Comparison of ENCODE assay signal across 20 cellular contexts in the genomic region with DNA sequence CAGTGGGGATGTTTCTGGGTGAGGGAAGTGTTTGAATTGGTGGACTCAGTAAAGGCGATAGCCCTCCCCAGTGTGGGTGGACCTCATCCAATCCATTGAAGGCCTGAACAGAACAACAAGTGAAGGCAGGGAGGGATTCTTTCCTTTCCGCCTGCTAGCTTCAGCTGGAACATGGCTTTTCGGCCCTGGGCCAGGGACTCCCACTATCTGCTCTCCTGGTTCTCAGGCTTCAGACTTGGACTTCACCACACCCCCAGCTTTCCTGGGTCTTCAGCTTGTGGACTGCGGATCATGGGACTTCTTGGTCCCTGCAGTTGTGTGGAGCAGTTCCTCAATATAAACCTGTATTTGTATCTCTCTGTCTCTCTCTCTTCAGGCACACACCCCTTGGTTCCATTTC.
A peak's percentile ranks its signal among the peaks of the same experiment; 100 is the strongest.
DNase-seq lines count a peak whose midpoint lies in the region; ATAC-seq and TF ChIP-seq lines count a peak whose summit lies in the region.
"Had no signal": no experiment of that assay in that cellular context is flagged by ENCODE, and none has a peak within 500 bp of the region (broad histone marks: within the 10 kb centered on the region; RNA-seq: fewer than 3 reads in every experiment).

No MANE protein-coding gene starts in this region.

- ATAC-seq in gastrocnemius medialis: no peak
- no peak for ATAC-seq in HG02623 (IDR thresholded peaks at IDR 0.05; ENCODE audit: unreplicated experiment)
- ATAC-seq: GM23338, HCT116, HepG2, Panc1 had no signal

- H3K27me3 Mint-ChIP-seq in dendritic cell treated with granulocyte-macrophage colony-stimulating factor and Interleukin-4, amounts not matched to agents 40 ng/mL and 50 ng/mL, for 4 days: no peaks in the 10 kb centered on the region
- H3K27me3 Mint-ChIP-seq in nephron progenitor cell (ENCODE audit: low read depth, poor library complexity): no peaks in the 10 kb centered on the region

- TF ChIP-seq POLR2A in gastrocnemius medialis (IDR thresholded peaks at IDR 0.05): no peak

- H3K4me3 ChIP-seq in ascending aorta (peak overlapping the region in 1 of 2 donors; percentile 41), gastrocnemius medialis (no peak overlapping the region), brain microvascular endothelial cell (ENCODE audit: low read depth, low read length) (no peak overlapping the region)
- H3K4me3 ChIP-seq: GM23338 had no signal

- H3K27me3 ChIP-seq in ascending aorta: no peaks in the 10 kb centered on the region
- no peaks in the 10 kb centered on the region for H3K27me3 ChIP-seq in gastrocnemius medialis
- H3K27me3 ChIP-seq in brain microvascular endothelial cell (replicated peaks): no peaks in the 10 kb centered on the region

- H3K27ac ChIP-seq in ascending aorta (peak overlapping the region; percentile 85 to 87), substantia nigra (ENCODE audit: low read depth, low read length, poor library complexity, severe bottlenecking) (peak overlapping the region; percentile 45), gastrocnemius medialis (no peak overlapping the region), brain microvascular endothelial cell (no peak overlapping the region)

- in situ Hi-C loops in gastrocnemius medialis (cut with MboI; ENCODE audit: low sequenced_read_pairs in 4 of 4): loop anchor here in 1 of 4 donors (25.0 kb wide), 2 partner anchors 192 to 667 kb away; a partner anchor contains a TSS
- in situ Hi-C loops in brain microvascular endothelial cell (cut with HindIII; ENCODE audit: low pct_ligation_motif_present, low sequenced_read_pairs): no loop called here

- H3K4me1 Mint-ChIP-seq in dendritic cell treated with granulocyte-macrophage colony-stimulating factor and Interleukin-4, amounts not matched to agents 40 ng/mL and 50 ng/mL, for 4 days (ENCODE audit: low read depth): peaks cover 29% of the 10 kb centered on the region
- peaks cover 11% of the 10 kb centered on the region for H3K4me1 Mint-ChIP-seq in nephron progenitor cell
- H3K4me1 Mint-ChIP-seq: GM23338 had no signal

- H3K4me1 ChIP-seq in ascending aorta (peaks cover 3 to 31% of the 10 kb centered on the region in 2 donors), gastrocnemius medialis (peaks cover 0 to 7% of the 10 kb centered on the region in 2 donors)

- H3K4me3 Mint-ChIP-seq in dendritic cell treated with granulocyte-macrophage colony-stimulating factor and Interleukin-4, amounts not matched to agents 40 ng/mL and 50 ng/mL, for 4 days: no peak overlapping the region
- no peak overlapping the region for H3K4me3 Mint-ChIP-seq in nephron progenitor cell
- H3K4me3 Mint-ChIP-seq: GM23338 had no signal

- H3K9me3 ChIP-seq in ascending aorta (no peaks in the 10 kb centered on the region), gastrocnemius medialis (no peaks in the 10 kb centered on the region)

- peaks cover 99% of the 10 kb centered on the region for H3K36me3 Mint-ChIP-seq in dendritic cell treated with granulocyte-macrophage colony-stimulating factor and Interleukin-4, amounts not matched to agents 40 ng/mL and 50 ng/mL, for 4 days (ENCODE audit: low read depth)
- peaks cover 11% of the 10 kb centered on the region for H3K36me3 Mint-ChIP-seq in nephron progenitor cell (ENCODE audit: low read depth)

- TF ChIP-seq CTCF in ascending aorta (IDR thresholded peaks at IDR 0.05): no peak
- no peak for TF ChIP-seq CTCF in nephron progenitor cell (IDR thresholded peaks at IDR 0.05)
- no peak for TF ChIP-seq CTCF in gastrocnemius medialis (IDR thresholded peaks at IDR 0.05 in 4 of 5, conservative IDR thresholded peaks at IDR 0.05 in 1 of 5)
- no peak for TF ChIP-seq CTCF in brain microvascular endothelial cell (IDR thresholded peaks at IDR 0.05; ENCODE audit: low read depth, low read length, missing control alignments)

- intact Hi-C loops in ascending aorta (cut with DNase I) (no loop called here), gastrocnemius medialis (cut with DNase I; ENCODE audit: low total_unique reads) (no loop called here)
- intact Hi-C loops in dendritic cell treated with granulocyte-macrophage colony-stimulating factor and Interleukin-4, amounts not matched to agents 40 ng/mL and 50 ng/mL, for 4 days (cut with micrococcal nuclease): no loop called here

- H3K9me3 Mint-ChIP-seq in dendritic cell treated with granulocyte-macrophage colony-stimulating factor and Interleukin-4, amounts not matched to agents 40 ng/mL and 50 ng/mL, for 4 days: no peaks in the 10 kb centered on the region
- no peaks in the 10 kb centered on the region for H3K9me3 Mint-ChIP-seq in nephron progenitor cell
- H3K9me3 Mint-ChIP-seq: GM23338 had no signal

- H3K36me3 ChIP-seq in ascending aorta: peaks cover 8 to 17% of the 10 kb centered on the region in 2 donors
- peaks cover 0 to 20% of the 10 kb centered on the region in 2 donors for H3K36me3 ChIP-seq in gastrocnemius medialis
- H3K36me3 ChIP-seq in brain microvascular endothelial cell (replicated peaks): no peaks in the 10 kb centered on the region

- DNase-seq in ascending aorta (ENCODE audit: low spot score in 2 of 2) (peak in 1 of 2 donors; percentile 66), nephron progenitor cell (no peak), substantia nigra (lab: John Stamatoyannopoulos, UW) (peak in 4 of 49 donors; percentile 4 to 12 (median 10)), gastrocnemius medialis (no peak), SW 1271 (lab: John Stamatoyannopoulos, UW) (no peak), brain microvascular endothelial cell (no peak)
- DNase-seq: COR-L47, GF-D8, KG1, NCI-H1048, NCI-H2081 treated with DMSO at 0.1 percent for 48 hours, NCI-H510A treated with DMSO at 0.1 percent for 48 hours, NCI-H82, SHP77 had no signal

- peak overlapping the region; percentile 79 for H3K27ac Mint-ChIP-seq in dendritic cell treated with granulocyte-macrophage colony-stimulating factor and Interleukin-4, amounts not matched to agents 40 ng/mL and 50 ng/mL, for 4 days
- H3K27ac Mint-ChIP-seq in nephron progenitor cell: peak overlapping the region; percentile 41

Comparison
In these comparisons a context has a peak if more than half of its experiments do, and no peak if none do; other contexts are left out.
1. H3K27ac ChIP-seq: peak in ascending aorta (2 of 2) and substantia nigra (single experiment); none in gastrocnemius medialis (0 of 4) and brain microvascular endothelial cell (single experiment).